Comparison of ENCODE assay signal across 12 cellular contexts in the genomic region with DNA sequence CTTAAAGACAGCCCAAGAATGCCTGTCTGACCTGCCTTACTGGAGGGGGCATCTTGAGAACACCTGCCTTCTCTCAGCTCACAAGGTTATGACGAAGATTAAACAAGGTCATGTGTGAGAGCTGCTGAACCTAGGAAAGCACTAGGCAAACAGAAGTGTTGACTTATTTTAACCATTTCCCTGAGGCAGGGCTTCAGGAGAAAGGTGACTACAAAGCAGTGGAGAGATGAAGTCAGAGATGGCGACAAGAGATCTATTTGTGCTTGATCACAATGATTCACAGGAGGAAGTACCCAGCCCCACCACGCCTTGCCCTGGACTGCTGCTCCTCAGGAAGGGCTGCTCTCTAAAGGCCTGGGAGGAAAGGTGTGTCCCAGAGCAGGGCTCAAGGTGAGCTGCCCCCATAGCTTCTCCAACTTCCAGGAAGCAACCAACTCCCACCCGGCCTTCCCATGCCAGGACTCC. TPM values are rescaled to one million over a fixed set of nuclear protein-coding genes. Genes with fewer than 3 reads are reported as not detected.
DNase-seq lines count a peak whose midpoint lies in the region; ATAC-seq and TF ChIP-seq lines count a peak whose summit lies in the region.
"Had no signal": no experiment of that assay in that cellular context is flagged by ENCODE, and none has a peak within 500 bp of the region (broad histone marks: within the 10 kb centered on the region; RNA-seq: fewer than 3 reads in every experiment).

No MANE protein-coding gene starts in this region.

- no peaks in the 10 kb centered on the region for H3K9me3 Mint-ChIP-seq in CD14-positive monocyte
- H3K9me3 Mint-ChIP-seq in activated naive CD8-positive, alpha-beta T cell treated with anti-CD3 and anti-CD28 coated beads, Interleukin-2, amount 10 ng/mL, durations not matched to agents 7 days and 5 days: no peaks in the 10 kb centered on the region

- no peak overlapping the region for H2AK5ac ChIP-seq in mesendoderm (ENCODE audit: low read length)

- peaks cover 65 to 73% of the 10 kb centered on the region in 2 donors for H3K36me3 Mint-ChIP-seq in CD14-positive monocyte
- H3K36me3 Mint-ChIP-seq in activated naive CD8-positive, alpha-beta T cell treated with anti-CD3 and anti-CD28 coated beads, Interleukin-2, amount 10 ng/mL, durations not matched to agents 7 days and 5 days: peaks cover 27% of the 10 kb centered on the region

- H3K4me3 ChIP-seq in mesendoderm (ENCODE audit: low read length): no peak overlapping the region
- H3K4me3 ChIP-seq: thoracic aorta had no signal

- no peak for TF ChIP-seq CTCF in CD14-positive monocyte (IDR thresholded peaks at IDR 0.05)

- H3K4ac ChIP-seq in mesendoderm (ENCODE audit: low read depth, low read length): no peak overlapping the region

- H3K4me1 Mint-ChIP-seq in CD14-positive monocyte: peaks cover 24% of the 10 kb centered on the region
- peaks cover 27% of the 10 kb centered on the region for H3K4me1 Mint-ChIP-seq in activated naive CD8-positive, alpha-beta T cell treated with anti-CD3 and anti-CD28 coated beads, Interleukin-2, amount 10 ng/mL, durations not matched to agents 7 days and 5 days

- POLR2A ChIA-PET in activated naive CD8-positive, alpha-beta T cell treated with anti-CD3 and anti-CD28 coated beads, Interleukin-2, amount 10 ng/mL, durations not matched to agents 7 days and 5 days (lab: Charles Lee): interaction anchor here (0.6 to 1.4 kb wide), 5 partner anchors 18 to 367 kb away, joined by 3 to 5 read pairs (median 3); a partner anchor contains a TSS

- ATAC-seq in activated naive CD8-positive, alpha-beta T cell treated with anti-CD3 and anti-CD28 coated beads, Interleukin-2, amount 10 ng/mL, durations not matched to agents 7 days and 5 days (ENCODE audit: low read depth): peak; percentile 34
- ATAC-seq in HG03565 (IDR thresholded peaks at IDR 0.05; ENCODE audit: unreplicated experiment) (no peak), HG02981 (IDR thresholded peaks at IDR 0.05; ENCODE audit: unreplicated experiment) (no peak), GM21526 (IDR thresholded peaks at IDR 0.05; ENCODE audit: low FRiP score, unreplicated experiment) (no peak)

- no peak overlapping the region for H3K23ac ChIP-seq in mesendoderm (ENCODE audit: low read length)

- H3K18ac ChIP-seq in mesendoderm (ENCODE audit: low read length): no peak overlapping the region

- H3K27me3 Mint-ChIP-seq in CD14-positive monocyte (ENCODE audit: low read depth in 3 of 3): peaks cover 0 to 2% (median 0%) of the 10 kb centered on the region in 3 donors
- no peaks in the 10 kb centered on the region for H3K27me3 Mint-ChIP-seq in activated naive CD8-positive, alpha-beta T cell treated with anti-CD3 and anti-CD28 coated beads, Interleukin-2, amount 10 ng/mL, durations not matched to agents 7 days and 5 days

- H3K27ac Mint-ChIP-seq in CD14-positive monocyte: peak overlapping the region; percentile 63 to 90 (median 84)
- H3K27ac Mint-ChIP-seq in activated naive CD8-positive, alpha-beta T cell treated with anti-CD3 and anti-CD28 coated beads, Interleukin-2, amount 10 ng/mL, durations not matched to agents 7 days and 5 days: peak overlapping the region; percentile 61

- no peaks in the 10 kb centered on the region for H3K79me1 ChIP-seq in mesendoderm (ENCODE audit: low read length)

- no peaks in the 10 kb centered on the region for H3K36me3 ChIP-seq in mesendoderm (ENCODE audit: control insufficient read depth, insufficient read depth, low read length)

- H2BK5ac ChIP-seq in mesendoderm (ENCODE audit: low read length): no peak overlapping the region

- no peaks in the 10 kb centered on the region for H3K79me2 ChIP-seq in mesendoderm (ENCODE audit: control insufficient read depth, insufficient read depth, low read length)

- intact Hi-C loops in CD14-positive monocyte (cut with micrococcal nuclease): loop anchor here in 1 of 2 donors (10.0 kb wide), 1 partner anchor 315 kb away; no protein-coding TSS in a partner anchor

- H3K27ac ChIP-seq in mesendoderm (ENCODE audit: low read depth, low read length): no peak overlapping the region
- H3K27ac ChIP-seq: thoracic aorta had no signal

- no peaks in the 10 kb centered on the region for H3K4me1 ChIP-seq in mesendoderm (ENCODE audit: control insufficient read depth, low read depth, low read length)

- H3K4me3 Mint-ChIP-seq in CD14-positive monocyte: no peak overlapping the region
- no peak overlapping the region for H3K4me3 Mint-ChIP-seq in activated naive CD8-positive, alpha-beta T cell treated with anti-CD3 and anti-CD28 coated beads, Interleukin-2, amount 10 ng/mL, durations not matched to agents 7 days and 5 days

- H4K5ac ChIP-seq in mesendoderm (ENCODE audit: low read length): no peak overlapping the region

- no CpG with 5 or more reads among the region's 4 CpGs for WGBS in mesendoderm (ENCODE audit: extremely low coverage, insufficient coverage, low lambda C conversion rate)

- H4K8ac ChIP-seq in mesendoderm (ENCODE audit: low read depth, low read length): no peak overlapping the region

- no peak overlapping the region for H3K4me2 ChIP-seq in mesendoderm (ENCODE audit: low read length)

- H2BK15ac ChIP-seq in mesendoderm (replicated peaks; ENCODE audit: low read depth): no peak overlapping the region

- no peak overlapping the region for H3K56ac ChIP-seq in mesendoderm (ENCODE audit: low read length)

- DNase-seq in CD14-positive monocyte (ENCODE audit: low spot score): peak; percentile 69
- peak; percentile 80 for DNase-seq in HT1080 (ENCODE audit: low read depth)
- no peak for DNase-seq in activated naive CD8-positive, alpha-beta T cell treated with anti-CD3 and anti-CD28 coated beads, Interleukin-2, amount 10 ng/mL, durations not matched to agents 7 days and 5 days
- DNase-seq in mesendoderm: peak; percentile 57
- DNase-seq in SW 1271 (lab: John Stamatoyannopoulos, UW): no peak
- DNase-seq: effector CD8-positive, alpha-beta T cell; GF-D8; NCI-H1048 had no signal

- no peak overlapping the region for H2BK120ac ChIP-seq in mesendoderm (ENCODE audit: low read depth, low read length)

- no peak overlapping the region for H3K9ac ChIP-seq in mesendoderm (ENCODE audit: low read length)

- no peaks in the 10 kb centered on the region for H3K27me3 ChIP-seq in mesendoderm (ENCODE audit: insufficient read depth, low read length, poor library complexity)

RNA-seq across cellular contexts. Expression of a gene that starts 27.8 kb away (rescaled TPM):
- 10 to 100 TPM; 35.9 to 37.4 TPM for polyA plus RNA-seq in CD14-positive monocyte
- 31.5 and 35.9 TPM in 2 replicates for total RNA-seq in HT1080 (2014; rRNA removed; shearing (Covaris generic))
- polyA plus RNA-seq in HT1080 (2015; cell fraction: cytosol; rRNA removed): 34.8 and 38.9 TPM in 2 replicates
- polyA plus RNA-seq in HT1080 (2015; cell fraction: nucleus; rRNA removed): 17.8 and 18.0 TPM in 2 replicates
- 10 to 100 TPM; 53.7 to 58.5 TPM for total RNA-seq in activated naive CD8-positive, alpha-beta T cell treated with anti-CD3 and anti-CD28 coated beads, Interleukin-2, amount 10 ng/mL, durations not matched to agents 7 days and 5 days
- 7.1 TPM for polyA plus RNA-seq in mesendoderm (2013, experiment 1 of 2)
- 7.3 TPM for polyA plus RNA-seq in mesendoderm (2013, experiment 2 of 2)

RNA-seq across cellular contexts. Expression of a gene that starts 34.9 kb away (rescaled TPM):
- under 1 TPM; 0.01 to 0.05 TPM for polyA plus RNA-seq in CD14-positive monocyte
- 4.1 and 5.8 TPM in 2 replicates for total RNA-seq in HT1080 (2014; rRNA removed; shearing (Covaris generic))
- 5.6 and 7.7 TPM in 2 replicates for polyA plus RNA-seq in HT1080 (2015; cell fraction: cytosol; rRNA removed)
- 15.5 and 15.9 TPM in 2 replicates for polyA plus RNA-seq in HT1080 (2015; cell fraction: nucleus; rRNA removed)
- total RNA-seq in activated naive CD8-positive, alpha-beta T cell treated with anti-CD3 and anti-CD28 coated beads, Interleukin-2, amount 10 ng/mL, durations not matched to agents 7 days and 5 days: 10 to 100 TPM; 14.8 to 16.0 TPM
- 7.7 TPM for polyA plus RNA-seq in mesendoderm (2013, experiment 1 of 2)
- 7.8 TPM for polyA plus RNA-seq in mesendoderm (2013, experiment 2 of 2)

Comparison
In these comparisons a context has a peak if more than half of its experiments do, and no peak if none do; other contexts are left out.
1. DNase-seq: peak in CD14-positive monocyte (single experiment), HT1080 (single experiment) and mesendoderm (single experiment); none in activated naive CD8-positive, alpha-beta T cell treated with anti-CD3 and anti-CD28 coated beads, Interleukin-2, amount 10 ng/mL, durations not matched to agents 7 days and 5 days (single experiment) and SW 1271 (0 of 2).